Comparison of ENCODE assay signal across 8 cellular contexts in the genomic region with DNA sequence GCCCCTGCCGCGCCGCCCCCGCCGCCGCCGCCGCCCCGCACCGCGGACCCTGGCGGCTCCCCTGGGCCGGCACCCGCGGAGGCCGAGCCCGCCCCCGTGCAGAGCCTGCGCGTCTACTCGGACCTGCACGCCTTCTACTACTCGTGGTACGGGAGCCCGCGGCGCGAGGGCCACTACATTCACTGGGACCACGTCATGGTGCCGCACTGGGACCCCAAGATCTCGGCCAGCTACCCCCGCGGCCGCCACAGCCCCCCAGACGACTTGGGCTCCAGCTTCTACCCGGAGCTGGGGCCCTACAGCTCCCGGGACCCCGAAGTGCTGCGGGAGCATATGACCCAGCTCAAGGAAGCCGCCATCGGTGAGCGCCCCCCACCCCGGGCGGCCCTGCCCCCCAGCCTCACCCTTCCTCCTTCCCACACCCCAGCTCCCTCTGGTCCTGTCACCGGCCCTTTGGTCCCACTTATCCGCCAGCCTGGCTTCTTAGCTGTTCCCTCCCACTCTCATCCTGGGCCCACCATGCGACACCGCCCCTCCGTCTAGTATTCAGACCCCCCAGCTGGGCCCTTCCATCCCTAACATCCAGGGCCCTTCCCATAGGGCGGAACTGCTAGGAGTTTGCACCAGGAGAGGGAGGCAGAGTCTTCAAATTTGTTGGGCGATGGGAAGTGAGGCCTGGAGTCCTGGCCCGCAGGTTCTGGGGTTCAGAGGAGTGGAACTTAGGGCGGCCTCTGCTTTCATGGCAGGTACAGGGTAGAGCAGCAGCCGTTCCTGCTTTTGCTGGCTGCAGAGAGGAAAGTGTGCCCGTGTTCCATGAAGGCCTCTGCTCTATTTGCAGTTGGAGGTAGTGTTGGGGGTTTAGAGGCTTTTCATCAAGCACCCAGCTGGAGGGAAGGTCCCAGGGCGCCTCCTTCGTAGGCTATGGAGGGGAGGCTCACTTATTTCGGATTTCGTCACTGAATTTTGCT. TPM values are rescaled to one million over a fixed set of nuclear protein-coding genes. Genes with fewer than 3 reads are reported as not detected.
A peak's percentile ranks its signal among the peaks of the same experiment; 100 is the strongest.
DNase-seq lines count a peak whose midpoint lies in the region; ATAC-seq and TF ChIP-seq lines count a peak whose summit lies in the region.

No MANE protein-coding gene starts in this region.

- no peak overlapping the region for H3K27ac ChIP-seq in vagina

- DNase-seq in NCI-H1417 (lab: John Stamatoyannopoulos, UW) (peak in 2 of 3 experiments; percentile 49 to 61), NCI-H1417 treated with DMSO at 0.1 percent for 48 hours (lab: John Stamatoyannopoulos, UW) (no peak), left kidney (ENCODE audit: low read depth, low spot score) (peak; percentile 3), vagina (ENCODE audit: extremely low spot score in 2 of 2) (no peak), midbrain (lab: John Stamatoyannopoulos, UW) (no peak)
- no peak for DNase-seq in activated CD8-positive, alpha-beta T cell treated with anti-CD3 and anti-CD28 coated beads for 36 hours

- H3K4me1 ChIP-seq in vagina, result peaks cover 19% of the 10 kb centered on the region

- ATAC-seq in HG03175 (IDR thresholded peaks at IDR 0.05; ENCODE audit: unreplicated experiment) (peak; percentile 39), HG03432 (IDR thresholded peaks at IDR 0.05; ENCODE audit: unreplicated experiment) (no peak)
- peak; percentile 17 for ATAC-seq in activated CD8-positive, alpha-beta T cell treated with anti-CD3 and anti-CD28 coated beads for 36 hours

- no peaks in the 10 kb centered on the region for H3K27me3 ChIP-seq in vagina

- POLR2A ChIA-PET in activated CD8-positive, alpha-beta T cell treated with anti-CD3 and anti-CD28 coated beads for 36 hours (lab: Charles Lee), result interaction anchor here (1.4 to 1.6 kb wide), 2 partner anchors 9 to 13 kb away, joined by 4 to 5 read pairs; a partner anchor contains a TSS

- peaks cover 23% of the 10 kb centered on the region for H3K27me3 Mint-ChIP-seq in activated CD8-positive, alpha-beta T cell treated with anti-CD3 and anti-CD28 coated beads for 36 hours

- H3K9me3 ChIP-seq in vagina, result no peaks in the 10 kb centered on the region

- H3K9me3 Mint-ChIP-seq in activated CD8-positive, alpha-beta T cell treated with anti-CD3 and anti-CD28 coated beads for 36 hours, result no peaks in the 10 kb centered on the region

- TF ChIP-seq CTCF in activated CD8-positive, alpha-beta T cell treated with anti-CD3 and anti-CD28 coated beads for 36 hours (IDR thresholded peaks at IDR 0.05), result no peak
- no peak for TF ChIP-seq CTCF in vagina (IDR thresholded peaks at IDR 0.05)

- peaks cover 22% of the 10 kb centered on the region for H3K4me1 Mint-ChIP-seq in activated CD8-positive, alpha-beta T cell treated with anti-CD3 and anti-CD28 coated beads for 36 hours (ENCODE audit: low read depth)

- intact Hi-C loops in activated CD8-positive, alpha-beta T cell treated with anti-CD3 and anti-CD28 coated beads for 36 hours (cut with micrococcal nuclease), result no loop called here
- intact Hi-C loops in vagina (cut with DNase I), result no loop called here

- H3K36me3 Mint-ChIP-seq in activated CD8-positive, alpha-beta T cell treated with anti-CD3 and anti-CD28 coated beads for 36 hours (ENCODE audit: low read depth), result peaks cover 12% of the 10 kb centered on the region

- H3K36me3 ChIP-seq in vagina, result no peaks in the 10 kb centered on the region

- CTCF ChIA-PET in activated CD8-positive, alpha-beta T cell treated with anti-CD3 and anti-CD28 coated beads for 36 hours (lab: Charles Lee), result interaction anchor here (0.9 to 1.3 kb wide), 2 partner anchors 30 to 65 kb away, joined by 4 to 5 read pairs; a partner anchor contains a TSS

- no peak overlapping the region for H3K27ac Mint-ChIP-seq in activated CD8-positive, alpha-beta T cell treated with anti-CD3 and anti-CD28 coated beads for 36 hours

- peak overlapping the region; percentile 65 for H3K4me3 Mint-ChIP-seq in activated CD8-positive, alpha-beta T cell treated with anti-CD3 and anti-CD28 coated beads for 36 hours

- no peak for TF ChIP-seq POLR2A in vagina (IDR thresholded peaks at IDR 0.05)

- peak overlapping the region; percentile 53 to 72 for H3K4me3 ChIP-seq in vagina

RNA-seq across cellular contexts. Expression of a gene that starts 1.0 kb away (rescaled TPM):
- 1 to 10 TPM; 1.2 to 1.4 TPM for total RNA-seq in activated CD8-positive, alpha-beta T cell treated with anti-CD3 and anti-CD28 coated beads for 36 hours
- 3.2 TPM for total RNA-seq in vagina

RNA-seq across cellular contexts. Expression of a gene that starts 12.9 kb away (rescaled TPM):
- total RNA-seq in activated CD8-positive, alpha-beta T cell treated with anti-CD3 and anti-CD28 coated beads for 36 hours, result 10 to 100 TPM; 17.4 to 17.9 TPM
- 51.8 TPM for total RNA-seq in vagina

RNA-seq across cellular contexts. Expression of a gene that starts 13.4 kb away (rescaled TPM):
- total RNA-seq in activated CD8-positive, alpha-beta T cell treated with anti-CD3 and anti-CD28 coated beads for 36 hours, result 10 to 100 TPM; 36.2 to 37.1 TPM
- 9.1 TPM for total RNA-seq in vagina

RNA-seq across cellular contexts. Expression of a gene that starts 29.7 kb away (rescaled TPM):
- total RNA-seq in activated CD8-positive, alpha-beta T cell treated with anti-CD3 and anti-CD28 coated beads for 36 hours, result not detected
- total RNA-seq in vagina, result 0.25 TPM

Comparison
In these comparisons a context has a peak if more than half of its experiments do, and no peak if none do; other contexts are left out.
1. DNase-seq: peak in NCI-H1417 (2 of 3) and left kidney (single experiment); none in NCI-H1417 treated with DMSO at 0.1 percent for 48 hours (single experiment), activated CD8-positive, alpha-beta T cell treated with anti-CD3 and anti-CD28 coated beads for 36 hours (single experiment), vagina (0 of 2) and midbrain (single experiment).